Comparison of ENCODE assay signal across 1 cellular context in the genomic region with DNA sequence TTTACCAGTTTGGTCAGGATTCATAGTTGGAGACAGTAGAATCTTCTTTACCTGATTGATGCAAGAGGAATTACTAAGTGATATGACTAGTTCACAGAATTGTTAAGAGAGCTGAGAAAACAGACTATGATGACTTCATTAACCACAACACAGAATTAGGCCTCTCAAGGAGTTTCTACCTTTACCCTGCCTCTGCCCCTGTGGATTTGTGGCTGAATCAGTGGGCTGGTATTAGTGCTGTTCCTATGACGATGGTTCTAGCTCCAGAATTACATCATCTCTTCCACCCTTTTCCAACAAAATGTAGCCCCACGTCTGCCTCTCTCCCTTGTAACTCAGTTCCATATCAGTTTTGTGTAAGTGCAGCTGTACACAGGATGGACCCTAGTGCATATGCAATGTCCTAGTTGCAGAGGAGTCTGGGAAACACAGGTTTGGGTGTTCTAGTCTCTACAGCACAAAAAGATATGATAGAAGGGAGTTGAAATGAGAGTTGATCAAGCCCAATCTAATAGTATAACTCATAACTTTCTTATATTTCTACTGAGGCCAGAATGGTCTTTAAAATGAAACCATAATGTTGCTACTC.
TF ChIP-seq lines count a peak whose summit lies in the region.

No MANE protein-coding gene starts in this region.

TF ChIP-seq in HEK293, 187 proteins besides CTCF, POLR2A, EP300 and RAD21:
- TF ChIP-seq ZSCAN16 (tag by site-specific recombination; IDR thresholded peaks at IDR 0.05) (no peak), SALL2 (tag by site-specific recombination; IDR thresholded peaks at IDR 0.05; ENCODE audit: borderline replicate concordance) (no peak), ZNF146 (tag by site-specific recombination; IDR thresholded peaks at IDR 0.05) (no peak), KLF9 (tag by site-specific recombination; IDR thresholded peaks at IDR 0.05; ENCODE audit: low read depth) (no peak), OSR2 (tag by site-specific recombination; IDR thresholded peaks at IDR 0.05) (0 out of 2 replicates have a peak, but pooled peaks have one; percentile 24), ZNF184 (tag by site-specific recombination; IDR thresholded peaks at IDR 0.05) (0 out of 2 replicates have a peak, but pooled peaks have one; percentile 58), KLF7 (tag by site-specific recombination; IDR thresholded peaks at IDR 0.05; ENCODE audit: borderline replicate concordance) (no peak), ZNF426 (tag by site-specific recombination; IDR thresholded peaks at IDR 0.05) (no peak), ZNF48 (tag by site-specific recombination; IDR thresholded peaks at IDR 0.05) (no peak), ZNF561 (tag by site-specific recombination; IDR thresholded peaks at IDR 0.05; ENCODE audit: borderline replicate concordance) (no peak), ZXDB (tag by site-specific recombination; IDR thresholded peaks at IDR 0.05) (no peak), ATF2 (tag by site-specific recombination; IDR thresholded peaks at IDR 0.05; ENCODE audit: low read depth) (no peak), ZNF433 (tag by site-specific recombination; IDR thresholded peaks at IDR 0.05; ENCODE audit: low read depth) (no peak), ZBTB21 (tag by site-specific recombination; IDR thresholded peaks at IDR 0.05) (0 out of 2 replicates have a peak, but pooled peaks have one; percentile 38), IKZF3 (tag by site-specific recombination; IDR thresholded peaks at IDR 0.05) (no peak), GFI1B (tag by site-specific recombination; IDR thresholded peaks at IDR 0.05) (no peak), ZNF530 (tag by site-specific recombination; IDR thresholded peaks at IDR 0.05; ENCODE audit: low read depth) (no peak), ZBTB48 (tag by site-specific recombination; IDR thresholded peaks at IDR 0.05) (no peak), ZNF571 (tag by site-specific recombination; IDR thresholded peaks at IDR 0.05) (no peak), ZNF2 (tag by site-specific recombination; IDR thresholded peaks at IDR 0.05) (no peak), ZNF16 (tag by site-specific recombination; IDR thresholded peaks at IDR 0.05; ENCODE audit: low read depth) (no peak), TSHZ1 (tag by site-specific recombination; IDR thresholded peaks at IDR 0.05; ENCODE audit: borderline replicate concordance) (no peak), ZNF510 (tag by site-specific recombination; IDR thresholded peaks at IDR 0.05; ENCODE audit: insufficient replicate concordance) (no peak), ZNF76 (tag by site-specific recombination; IDR thresholded peaks at IDR 0.05; ENCODE audit: borderline replicate concordance, low read depth) (no peak), ZNF654 (tag by site-specific recombination; IDR thresholded peaks at IDR 0.05; ENCODE audit: low read depth) (no peak), TCF7L2 (IDR thresholded peaks at IDR 0.05; ENCODE audit: borderline replicate concordance, low read depth, low read length) (no peak), SP7 (tag by site-specific recombination; IDR thresholded peaks at IDR 0.05) (no peak), ZNF560 (tag by site-specific recombination; IDR thresholded peaks at IDR 0.05; ENCODE audit: borderline replicate concordance) (no peak), ZNF132 (tag by site-specific recombination; IDR thresholded peaks at IDR 0.05; ENCODE audit: borderline replicate concordance) (no peak), ZNF121 (tag by site-specific recombination; IDR thresholded peaks at IDR 0.05) (no peak), ZFP69B (tag by site-specific recombination; IDR thresholded peaks at IDR 0.05) (no peak), ZNF660 (tag by site-specific recombination; IDR thresholded peaks at IDR 0.05) (no peak), ZNF707 (tag by site-specific recombination; IDR thresholded peaks at IDR 0.05) (no peak), ZNF394 (tag by site-specific recombination; IDR thresholded peaks at IDR 0.05; ENCODE audit: borderline replicate concordance) (0 out of 2 replicates have a peak, but pooled peaks have one; percentile 18), HOXA7 (CRISPR knock-in tag; IDR thresholded peaks at IDR 0.05; ENCODE audit: borderline replicate concordance) (no peak), ZNF664 (tag by site-specific recombination; IDR thresholded peaks at IDR 0.05) (no peak), ZNF558 (tag by site-specific recombination; IDR thresholded peaks at IDR 0.05) (no peak), ZNF398 (tag by site-specific recombination; IDR thresholded peaks at IDR 0.05) (peak; percentile 54), ZNF629 (tag by site-specific recombination; IDR thresholded peaks at IDR 0.05) (0 out of 2 replicates have a peak, but pooled peaks have one; percentile 45), SETDB1 (IDR thresholded peaks at IDR 0.05; ENCODE audit: insufficient read length, low read length) (no peak), ZNF148 (tag by site-specific recombination; IDR thresholded peaks at IDR 0.05; ENCODE audit: borderline replicate concordance) (no peak), ZNF324 (tag by site-specific recombination; IDR thresholded peaks at IDR 0.05) (no peak)
- TF ChIP-seq, protein P1, sequence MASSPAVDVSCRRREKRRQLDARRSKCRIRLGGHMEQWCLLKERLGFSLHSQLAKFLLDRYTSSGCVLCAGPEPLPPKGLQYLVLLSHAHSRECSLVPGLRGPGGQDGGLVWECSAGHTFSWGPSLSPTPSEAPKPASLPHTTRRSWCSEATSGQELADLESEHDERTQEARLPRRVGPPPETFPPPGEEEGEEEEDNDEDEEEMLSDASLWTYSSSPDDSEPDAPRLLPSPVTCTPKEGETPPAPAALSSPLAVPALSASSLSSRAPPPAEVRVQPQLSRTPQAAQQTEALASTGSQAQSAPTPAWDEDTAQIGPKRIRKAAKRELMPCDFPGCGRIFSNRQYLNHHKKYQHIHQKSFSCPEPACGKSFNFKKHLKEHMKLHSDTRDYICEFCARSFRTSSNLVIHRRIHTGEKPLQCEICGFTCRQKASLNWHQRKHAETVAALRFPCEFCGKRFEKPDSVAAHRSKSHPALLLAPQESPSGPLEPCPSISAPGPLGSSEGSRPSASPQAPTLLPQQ (tag by site-specific recombination; IDR thresholded peaks at IDR 0.05): 0 out of 2 replicates have a peak, but pooled peaks have one; percentile 14
- TF ChIP-seq, protein P2, sequence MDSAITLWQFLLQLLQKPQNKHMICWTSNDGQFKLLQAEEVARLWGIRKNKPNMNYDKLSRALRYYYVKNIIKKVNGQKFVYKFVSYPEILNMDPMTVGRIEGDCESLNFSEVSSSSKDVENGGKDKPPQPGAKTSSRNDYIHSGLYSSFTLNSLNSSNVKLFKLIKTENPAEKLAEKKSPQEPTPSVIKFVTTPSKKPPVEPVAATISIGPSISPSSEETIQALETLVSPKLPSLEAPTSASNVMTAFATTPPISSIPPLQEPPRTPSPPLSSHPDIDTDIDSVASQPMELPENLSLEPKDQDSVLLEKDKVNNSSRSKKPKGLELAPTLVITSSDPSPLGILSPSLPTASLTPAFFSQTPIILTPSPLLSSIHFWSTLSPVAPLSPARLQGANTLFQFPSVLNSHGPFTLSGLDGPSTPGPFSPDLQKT (IDR thresholded peaks at IDR 0.05; ENCODE audit: borderline replicate concordance, low read depth, low read length): no peak
- TF ChIP-seq, protein P3, sequence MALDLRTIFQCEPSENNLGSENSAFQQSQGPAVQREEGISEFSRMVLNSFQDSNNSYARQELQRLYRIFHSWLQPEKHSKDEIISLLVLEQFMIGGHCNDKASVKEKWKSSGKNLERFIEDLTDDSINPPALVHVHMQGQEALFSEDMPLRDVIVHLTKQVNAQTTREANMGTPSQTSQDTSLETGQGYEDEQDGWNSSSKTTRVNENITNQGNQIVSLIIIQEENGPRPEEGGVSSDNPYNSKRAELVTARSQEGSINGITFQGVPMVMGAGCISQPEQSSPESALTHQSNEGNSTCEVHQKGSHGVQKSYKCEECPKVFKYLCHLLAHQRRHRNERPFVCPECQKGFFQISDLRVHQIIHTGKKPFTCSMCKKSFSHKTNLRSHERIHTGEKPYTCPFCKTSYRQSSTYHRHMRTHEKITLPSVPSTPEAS (tag by site-specific recombination; IDR thresholded peaks at IDR 0.05): no peak
